ENCODE assay signal across 8 cellular contexts in the genomic region with DNA sequence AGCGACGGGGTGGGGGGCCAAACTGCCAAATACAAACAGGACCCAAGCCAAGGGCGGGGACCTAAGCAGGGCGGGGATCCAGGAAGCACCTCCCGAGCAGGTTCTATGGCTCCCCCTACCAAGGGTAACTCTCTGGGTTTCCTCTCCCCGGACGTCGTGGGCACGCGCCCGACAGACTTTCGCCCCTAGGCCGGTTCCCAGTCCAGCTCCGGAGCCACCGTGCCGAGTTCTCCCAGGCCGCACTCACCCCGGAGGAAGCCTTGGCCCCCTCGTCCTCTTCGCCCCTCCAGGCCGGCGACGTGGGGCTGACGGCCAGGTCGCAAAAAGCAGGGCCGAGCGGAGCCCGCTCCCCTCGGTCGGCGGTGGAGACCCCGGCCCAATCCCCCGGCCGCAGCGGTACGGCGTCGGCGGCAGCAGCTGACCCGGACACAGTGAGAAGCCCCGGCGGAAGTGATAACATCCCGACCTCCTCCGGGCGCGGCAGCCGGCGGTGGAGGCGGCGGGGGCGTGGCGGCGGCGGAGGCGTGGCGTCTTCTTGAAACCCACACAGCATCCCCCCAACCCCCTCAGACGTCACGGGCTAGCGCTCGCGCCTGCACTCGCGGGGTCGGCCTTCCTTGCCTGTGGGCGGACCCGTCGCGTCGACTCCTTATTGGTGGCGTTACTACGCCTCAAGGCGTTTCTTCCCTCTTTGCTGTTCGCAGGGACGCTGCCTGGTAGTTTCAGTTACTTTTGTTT. TPM values are rescaled to one million over a fixed set of nuclear protein-coding genes. Genes with fewer than 3 reads are reported as not detected.
A peak's percentile ranks its signal among the peaks of the same experiment; 100 is the strongest.
DNase-seq lines count a peak whose midpoint lies in the region; ATAC-seq and TF ChIP-seq lines count a peak whose summit lies in the region.

A gene with protein sequence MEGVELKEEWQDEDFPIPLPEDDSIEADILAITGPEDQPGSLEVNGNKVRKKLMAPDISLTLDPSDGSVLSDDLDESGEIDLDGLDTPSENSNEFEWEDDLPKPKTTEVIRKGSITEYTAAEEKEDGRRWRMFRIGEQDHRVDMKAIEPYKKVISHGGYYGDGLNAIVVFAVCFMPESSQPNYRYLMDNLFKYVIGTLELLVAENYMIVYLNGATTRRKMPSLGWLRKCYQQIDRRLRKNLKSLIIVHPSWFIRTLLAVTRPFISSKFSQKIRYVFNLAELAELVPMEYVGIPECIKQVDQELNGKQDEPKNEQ (minus strand): TSS at position 433 of the 738 bp plus-strand sequence. CDS start 6,863 bp downstream, outside the sequence.

- peak within 1 kb of the TSS; percentile 100 for H3K4me3 ChIP-seq in BJ (ENCODE audit: low read depth, low read length)

- TF ChIP-seq CTCF in BJ (IDR thresholded peaks at IDR 0.05; ENCODE audit: insufficient read depth, low read depth, low read length) = no peak; the same call in 1 of the 2 replicates

- POLR2A ChIA-PET in BJ (lab: Charles Lee) = interaction anchor here (0.6 kb wide), 1 partner anchor 1969 kb away, joined by 3 read pairs; no protein-coding TSS in a partner anchor

- no peaks in the 10 kb centered on the region for H3K36me3 ChIP-seq in BJ (ENCODE audit: control insufficient read depth, insufficient read depth, low read length)

- H3K27me3 ChIP-seq in BJ (ENCODE audit: control insufficient read depth, insufficient read depth, low read length) = no peaks in the 10 kb centered on the region

- DNase-seq in BJ (ENCODE audit: low read depth) = peak; percentile 91
- DNase-seq in NCI-H748 (lab: John Stamatoyannopoulos, UW; ENCODE audit: unreplicated experiment) = peak; percentile 94
- peak; percentile 100 for DNase-seq in activated CD4-positive, alpha-beta T cell treated with anti-CD3 and anti-CD28 coated beads, Interleukin-2, amount 50 U/mL, for 1 hour
- DNase-seq in dedifferentiated amniotic fluid mesenchymal stem cell (ENCODE audit: extremely low spot score) = peak; percentile 98
- DNase-seq in left lobe of liver (ENCODE audit: low spot score) = peak; percentile 99
- DNase-seq in stimulated activated CD4-positive, alpha-beta T cell treated with anti-CD3 and anti-CD28 coated beads, Interleukin-2, amount 100 ng/mL, for 4 hours (ENCODE audit: low read depth) = peak; percentile 99

- CTCF ChIA-PET in BJ (lab: Yijun Ruan, JAX) = interaction anchor here (0.9 to 6.9 kb wide), 3 partner anchors 19 to 638 kb away, joined by 4 to 51 read pairs (median 4); no protein-coding TSS in a partner anchor

- ATAC-seq in GM19324 (IDR thresholded peaks at IDR 0.05; ENCODE audit: low FRiP score, unreplicated experiment) = peak; percentile 92
- peak; percentile 73 for ATAC-seq in HG03520 (IDR thresholded peaks at IDR 0.05; ENCODE audit: unreplicated experiment)
- ATAC-seq in left lobe of liver = peak; percentile 86

RNA-seq across cellular contexts. Expression of the gene that starts here (rescaled TPM):
- polyA plus RNA-seq in BJ (2011; rRNA removed) = 25.3 and 38.9 TPM in 2 replicates
- 11.3 and 16.2 TPM in 2 replicates for polyA minus RNA-seq in BJ (2011; rRNA and poly(A)+ RNA removed)
- 29.7 TPM for total RNA-seq in left lobe of liver

Comparison
In these comparisons a context has a peak if more than half of its experiments do, and no peak if none do; other contexts are left out.
1. Peak in every context shown above with its lines: DNase-seq, ATAC-seq and H3K4me3 ChIP-seq.